Comparison of ENCODE assay signal across 8 cellular contexts in genomic region chr7:75072978-75073282, GRCh38. TPM values are rescaled to one million over a fixed set of nuclear protein-coding genes. Genes with fewer than 3 reads are reported as not detected.
A peak's percentile ranks its signal among the peaks of the same experiment; 100 is the strongest.
DNase-seq lines count a peak whose midpoint lies in the region; ATAC-seq and TF ChIP-seq lines count a peak whose summit lies in the region.

No MANE protein-coding gene starts in this region.

- WGBS in right lobe of liver (ENCODE audit: insufficient coverage, low coverage, low lambda C conversion rate, missing lambda C conversion rate): 1% methylated on average over 8 of the region's 9 CpGs

- ATAC-seq in right lobe of liver (no peak), upper lobe of right lung (peak; percentile 10), GM19328 (IDR thresholded peaks at IDR 0.05; ENCODE audit: unreplicated experiment) (no peak)

- H3K4me1 ChIP-seq in right lobe of liver (peaks cover 0 to 9% (median 4%) of the 10 kb centered on the region in 4 donors), upper lobe of right lung (peaks cover 9% of the 10 kb centered on the region)

- H3K36me3 Mint-ChIP-seq in brain: peaks cover 29% of the 10 kb centered on the region

- H3K27me3 ChIP-seq in right lobe of liver (no peaks in the 10 kb centered on the region), upper lobe of right lung (no peaks in the 10 kb centered on the region)

- peaks cover 16% of the 10 kb centered on the region for H3K4me1 Mint-ChIP-seq in brain

- H3K4me3 Mint-ChIP-seq in brain: peak overlapping the region; percentile 96 to 99 (median 98)

- H3K27ac ChIP-seq in right lobe of liver: peak overlapping the region; percentile 85 to 95 (median 89)
- peak overlapping the region; percentile 93 for H3K27ac ChIP-seq in upper lobe of right lung

- H3K4me3 ChIP-seq in right lobe of liver (peak overlapping the region; percentile 85 to 93 (median 89)), upper lobe of right lung (peak overlapping the region; percentile 69)

- H3K27ac Mint-ChIP-seq in brain: peak overlapping the region; percentile 98 to 99 (median 99)

- H3K27me3 Mint-ChIP-seq in brain: no peaks in the 10 kb centered on the region

- intact Hi-C loops in right lobe of liver (cut with DNase I) (no loop called here), upper lobe of right lung (cut with DNase I) (no loop called here)

- peaks cover 0 to 25% (median 10%) of the 10 kb centered on the region in 4 donors for H3K36me3 ChIP-seq in right lobe of liver
- peaks cover 25% of the 10 kb centered on the region for H3K36me3 ChIP-seq in upper lobe of right lung

- peak; percentile 70 for DNase-seq in activated effector memory CD4-positive, alpha-beta T cell treated with anti-CD3 and anti-CD28 coated beads, Interleukin-2, amount 50 U/mL, for 16 hours
- no peak for DNase-seq in activated effector memory CD4-positive, alpha-beta T cell treated with Interleukin-2 at 50 U/mL for 16 hours
- DNase-seq in right lobe of liver (no peak), upper lobe of right lung (no peak), kidney glomerular epithelial cell (lab: John Stamatoyannopoulos, UW) (no peak), UCSD-AML1 (lab: John Stamatoyannopoulos, UW; ENCODE audit: unreplicated experiment) (no peak)

- TF ChIP-seq CTCF in brain (conservative IDR thresholded peaks at IDR 0.05): no peak
- TF ChIP-seq CTCF in right lobe of liver (IDR thresholded peaks at IDR 0.05): no peak
- TF ChIP-seq CTCF in upper lobe of right lung (IDR thresholded peaks at IDR 0.05): no peak

- no peak for TF ChIP-seq POLR2A in right lobe of liver (IDR thresholded peaks at IDR 0.05)

- no peaks in the 10 kb centered on the region for H3K9me3 Mint-ChIP-seq in brain

- H3K9me3 ChIP-seq in right lobe of liver (no peaks in the 10 kb centered on the region), upper lobe of right lung (no peaks in the 10 kb centered on the region)

RNA-seq across cellular contexts. Expression of gene RCC1L, which starts 0.7 kb away (rescaled TPM):
- polyA plus RNA-seq in brain (ENCODE audit: insufficient read depth, low read depth, low replicate concordance): 37.3 TPM
- total RNA-seq in right lobe of liver (10 to 100 TPM; 26.3 to 37.5 (median 28.5) TPM), upper lobe of right lung (33.1 TPM)

RNA-seq across cellular contexts. Expression of gene GTF2IRD2B, which starts 19.5 kb away (rescaled TPM):
- 14.4 TPM for polyA plus RNA-seq in brain (ENCODE audit: insufficient read depth, low read depth, low replicate concordance)
- total RNA-seq in right lobe of liver: 10 to 100 TPM; 14.1 to 24.2 (median 19.1) TPM
- total RNA-seq in upper lobe of right lung: 46.5 TPM
